6 cellular contexts compared by ENCODE assay signal in the genomic region with DNA sequence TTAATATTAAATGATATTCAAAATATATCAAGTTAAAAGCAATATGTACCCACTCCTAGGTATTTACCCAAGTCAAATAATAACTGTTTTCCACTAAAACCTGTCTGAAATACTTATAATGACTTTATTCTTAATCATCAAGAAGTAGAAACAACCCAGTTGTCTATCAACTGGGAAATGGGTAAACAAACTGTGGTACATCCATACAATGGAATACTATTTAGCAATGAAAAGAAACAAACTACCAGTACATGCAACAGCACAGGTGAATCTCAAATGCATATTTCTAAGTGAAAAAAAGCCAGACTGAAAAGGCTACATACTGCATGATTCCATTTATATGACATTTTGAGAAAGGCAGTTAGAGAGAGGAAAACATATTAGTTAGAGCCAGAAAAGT.
"Had no signal": no experiment of that assay in that cellular context is flagged by ENCODE, and none has a peak within 500 bp of the region (broad histone marks: within the 10 kb centered on the region; RNA-seq: fewer than 3 reads in every experiment).

No MANE protein-coding gene starts in this region.

- H3K27ac ChIP-seq: HL-60 had no signal

- DNase-seq: IMR-90, KBM-7, KG1 had no signal

- ATAC-seq: HepG2, K562 had no signal

- H3K4me3 ChIP-seq: K562 had no signal
